In genomic region chr7:50349963-50350944, GRCh38 we compare ENCODE assay signal across 8 cellular contexts. TPM values are rescaled to one million over a fixed set of nuclear protein-coding genes. Genes with fewer than 3 reads are reported as not detected.
DNase-seq lines count a peak whose midpoint lies in the region; ATAC-seq and TF ChIP-seq lines count a peak whose summit lies in the region.

No MANE protein-coding gene starts in this region.

- ATAC-seq in GM19438 (IDR thresholded peaks at IDR 0.05; ENCODE audit: low read depth, unreplicated experiment) (peak; percentile 81), HG03439 (IDR thresholded peaks at IDR 0.05; ENCODE audit: unreplicated experiment) (peak; percentile 72)

- H3K27ac Mint-ChIP-seq in activated T-cell treated with anti-CD3 and anti-CD28 coated beads, Interleukin-2, amount 50 U/mL, for 24 hours, result peak overlapping the region; percentile 98

- TF ChIP-seq EP300 in tibial nerve (IDR thresholded peaks at IDR 0.05), result no peak

- H3K4me3 ChIP-seq in tibial nerve (no peak overlapping the region), ascending aorta (no peak overlapping the region)

- H3K4me1 ChIP-seq in tibial nerve (no peaks in the 10 kb centered on the region), ascending aorta (no peaks in the 10 kb centered on the region)

- H3K27ac ChIP-seq in tibial nerve (peak overlapping the region in 1 of 4 donors; percentile 37), ascending aorta (no peak overlapping the region)

- H3K4me1 Mint-ChIP-seq in activated T-cell treated with anti-CD3 and anti-CD28 coated beads, Interleukin-2, amount 50 U/mL, for 24 hours (ENCODE audit: low read depth), result peaks cover 98% of the 10 kb centered on the region

- no peaks in the 10 kb centered on the region for H3K9me3 ChIP-seq in tibial nerve
- no peaks in the 10 kb centered on the region for H3K9me3 ChIP-seq in ascending aorta

- H3K36me3 ChIP-seq in tibial nerve (no peaks in the 10 kb centered on the region), ascending aorta (no peaks in the 10 kb centered on the region)

- H3K4me3 Mint-ChIP-seq in activated T-cell treated with anti-CD3 and anti-CD28 coated beads, Interleukin-2, amount 50 U/mL, for 24 hours, result peak overlapping the region; percentile 72

- H3K36me3 Mint-ChIP-seq in activated T-cell treated with anti-CD3 and anti-CD28 coated beads, Interleukin-2, amount 50 U/mL, for 24 hours (ENCODE audit: low read depth), result peaks cover 94% of the 10 kb centered on the region

- H3K9me3 Mint-ChIP-seq in activated T-cell treated with anti-CD3 and anti-CD28 coated beads, Interleukin-2, amount 50 U/mL, for 24 hours, result peaks cover 4% of the 10 kb centered on the region

- no peaks in the 10 kb centered on the region for H3K27me3 Mint-ChIP-seq in activated T-cell treated with anti-CD3 and anti-CD28 coated beads, Interleukin-2, amount 50 U/mL, for 24 hours

- no peak for TF ChIP-seq POLR2A in tibial nerve (IDR thresholded peaks at IDR 0.05)

- DNase-seq in activated T-cell treated with anti-CD3 and anti-CD28 coated beads, Interleukin-2, amount 50 U/mL, for 24 hours, result peak; percentile 84
- peak; percentile 82 to 85 for DNase-seq in stimulated activated CD4-positive, alpha-beta T cell treated with anti-CD3 and anti-CD28 coated beads, Interleukin-2, amount 100 ng/mL, for 24 hours
- DNase-seq in tibial nerve (ENCODE audit: low spot score in 2 of 2) (no peak), NCI-H1694 (lab: John Stamatoyannopoulos, UW) (no peak), C1 segment of cervical spinal cord (lab: John Stamatoyannopoulos, UW) (no peak), ascending aorta (ENCODE audit: low spot score in 2 of 2) (no peak)

- no peaks in the 10 kb centered on the region for H3K27me3 ChIP-seq in tibial nerve
- H3K27me3 ChIP-seq in ascending aorta, result no peaks in the 10 kb centered on the region

- intact Hi-C loops in ascending aorta (cut with DNase I), result no loop called here

- no peak for TF ChIP-seq CTCF in tibial nerve (IDR thresholded peaks at IDR 0.05)
- TF ChIP-seq CTCF in ascending aorta (IDR thresholded peaks at IDR 0.05), result no peak

- 76 to 79% methylated on average over 18 of the region's 18 CpGs for WGBS in tibial nerve, 2 donors

RNA-seq across cellular contexts. Expression of gene IKZF1, which starts 45.7 kb away (rescaled TPM):
- total RNA-seq in tibial nerve (10 to 100 TPM in 3 of 4 donors, 1 to 10 TPM in 1; 9.6 to 32.1 (median 20.7) TPM), ascending aorta (3.6 TPM)

Comparison
In these comparisons a context has a peak if more than half of its experiments do, and no peak if none do; other contexts are left out.
1. DNase-seq: peak in activated T-cell treated with anti-CD3 and anti-CD28 coated beads, Interleukin-2, amount 50 U/mL, for 24 hours (single experiment) and stimulated activated CD4-positive, alpha-beta T cell treated with anti-CD3 and anti-CD28 coated beads, Interleukin-2, amount 100 ng/mL, for 24 hours (2 of 2); none in tibial nerve (0 of 2), NCI-H1694 (single experiment), C1 segment of cervical spinal cord (0 of 14) and ascending aorta (0 of 2).